In the genomic region with DNA sequence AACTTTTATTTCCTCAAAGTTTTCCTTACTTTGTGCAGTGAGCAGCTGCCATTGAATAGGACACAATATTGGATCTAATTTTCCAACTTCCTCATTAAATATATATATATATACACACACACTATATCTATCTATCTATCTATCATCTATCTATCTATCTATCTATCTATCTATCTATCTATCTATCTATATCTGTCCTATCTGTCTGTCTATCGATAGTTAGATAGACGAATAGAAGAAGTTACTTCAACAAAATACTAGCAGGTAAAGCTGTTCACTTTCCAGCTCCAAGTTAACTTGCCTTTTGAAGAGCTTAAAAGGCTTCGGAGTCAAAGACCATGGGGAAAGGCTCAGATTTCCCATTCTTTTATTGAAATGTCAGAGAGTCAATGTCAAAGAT, we compare ENCODE assay signal across 2 cellular contexts.
TF ChIP-seq lines count a peak whose summit lies in the region.

No MANE protein-coding gene starts in this region.

TF ChIP-seq in IMR-90, 13 proteins besides CTCF, POLR2A, EP300 and RAD21:
- TF ChIP-seq NFE2L2 (IDR thresholded peaks at IDR 0.05; ENCODE audit: low read depth, low read length) = no peak
- no peak for TF ChIP-seq MAFK (IDR thresholded peaks at IDR 0.05; ENCODE audit: low read depth, low read length)
- TF ChIP-seq, protein P1, sequence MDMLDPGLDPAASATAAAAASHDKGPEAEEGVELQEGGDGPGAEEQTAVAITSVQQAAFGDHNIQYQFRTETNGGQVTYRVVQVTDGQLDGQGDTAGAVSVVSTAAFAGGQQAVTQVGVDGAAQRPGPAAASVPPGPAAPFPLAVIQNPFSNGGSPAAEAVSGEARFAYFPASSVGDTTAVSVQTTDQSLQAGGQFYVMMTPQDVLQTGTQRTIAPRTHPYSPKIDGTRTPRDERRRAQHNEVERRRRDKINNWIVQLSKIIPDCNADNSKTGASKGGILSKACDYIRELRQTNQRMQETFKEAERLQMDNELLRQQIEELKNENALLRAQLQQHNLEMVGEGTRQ (IDR thresholded peaks at IDR 0.05; ENCODE audit: low read depth, low read length) = no peak
- TF ChIP-seq, protein P2, sequence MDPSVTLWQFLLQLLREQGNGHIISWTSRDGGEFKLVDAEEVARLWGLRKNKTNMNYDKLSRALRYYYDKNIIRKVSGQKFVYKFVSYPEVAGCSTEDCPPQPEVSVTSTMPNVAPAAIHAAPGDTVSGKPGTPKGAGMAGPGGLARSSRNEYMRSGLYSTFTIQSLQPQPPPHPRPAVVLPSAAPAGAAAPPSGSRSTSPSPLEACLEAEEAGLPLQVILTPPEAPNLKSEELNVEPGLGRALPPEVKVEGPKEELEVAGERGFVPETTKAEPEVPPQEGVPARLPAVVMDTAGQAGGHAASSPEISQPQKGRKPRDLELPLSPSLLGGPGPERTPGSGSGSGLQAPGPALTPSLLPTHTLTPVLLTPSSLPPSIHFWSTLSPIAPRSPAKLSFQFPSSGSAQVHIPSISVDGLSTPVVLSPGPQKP (IDR thresholded peaks at IDR 0.05; ENCODE audit: borderline replicate concordance, low read depth, low read length) = no peak
- no peak for TF ChIP-seq MAZ (IDR thresholded peaks at IDR 0.05; ENCODE audit: borderline replicate concordance, low read depth, low read length)
- no peak for TF ChIP-seq BHLHE40 (IDR thresholded peaks at IDR 0.05; ENCODE audit: low read depth, low read length)
- no peak for TF ChIP-seq RCOR1 (IDR thresholded peaks at IDR 0.05; ENCODE audit: insufficient replicate concordance, low read length)
- no peak for TF ChIP-seq CEBPB (IDR thresholded peaks at IDR 0.05; ENCODE audit: low read depth, low read length)
- no peak for TF ChIP-seq SMC3 (IDR thresholded peaks at IDR 0.05; ENCODE audit: low read depth, low read length)
- TF ChIP-seq RFX5 (IDR thresholded peaks at IDR 0.05; ENCODE audit: low read depth, low read length) = no peak
- TF ChIP-seq CHD1 (IDR thresholded peaks at IDR 0.05; ENCODE audit: low read depth, low read length) = no peak

TF ChIP-seq in K562, 482 proteins besides CTCF, POLR2A, EP300 and RAD21:
- TF ChIP-seq DACH1 (IDR thresholded peaks at IDR 0.05; ENCODE audit: partially characterized antibody) (peak; percentile 94), UBTF (IDR thresholded peaks at IDR 0.05; ENCODE audit: borderline replicate concordance in 1 of 2, low read depth in 2 of 2, low read length in 2 of 2) (no peak)
